In the genomic region with DNA sequence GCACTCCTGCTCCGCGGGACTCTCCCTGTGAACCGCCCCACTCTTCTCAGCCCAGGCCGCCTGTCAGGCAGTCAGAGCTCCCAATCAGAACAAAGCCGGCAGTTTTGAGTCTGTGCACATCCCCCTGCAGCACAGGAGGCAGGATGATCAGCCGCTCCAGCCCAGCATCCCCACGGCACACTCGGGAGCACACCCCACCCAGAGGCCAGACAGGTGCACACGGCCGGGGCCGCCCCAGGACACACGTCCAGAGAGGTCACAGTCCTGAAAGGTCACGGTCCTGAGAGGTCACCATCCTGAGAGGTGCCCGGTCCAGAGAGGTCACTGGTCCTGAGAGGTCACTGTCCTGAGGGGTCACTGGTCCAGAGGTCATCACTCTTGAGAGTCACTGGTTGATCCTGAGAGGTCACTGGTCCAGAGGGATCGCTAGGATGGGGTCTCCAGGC, we compare ENCODE assay signal across 25 cellular contexts. TPM values are rescaled to one million over a fixed set of nuclear protein-coding genes. Genes with fewer than 3 reads are reported as not detected.
DNase-seq lines count a peak whose midpoint lies in the region; ATAC-seq, FAIRE-seq and TF ChIP-seq lines count a peak whose summit lies in the region.
"Had no signal": no experiment of that assay in that cellular context is flagged by ENCODE, and none has a peak within 500 bp of the region (broad histone marks: within the 10 kb centered on the region; RNA-seq: fewer than 3 reads in every experiment).

No MANE protein-coding gene starts in this region.

- H3K27ac Mint-ChIP-seq in endodermal cell: no peak overlapping the region
- H3K27ac Mint-ChIP-seq: activated naive CD8-positive, alpha-beta T cell treated with anti-CD3 and anti-CD28 coated beads, Interleukin-2, amount 50 U/mL, for 24 hours; activated T-helper 2 cell treated with anti-CD3 and anti-CD28 coated beads, Interferon-gamma antibody, Interleukin-2, Interleukin-4, amounts not matched to agents 10 μg/mL and 5 μg/mL and 100 μg/mL, durations not matched to agents 14 hours and 24 hours and 36 hours; CD8-positive, alpha-beta T cell had no signal

- TF ChIP-seq CTCF in endodermal cell (conservative IDR thresholded peaks at IDR 0.05) (no peak), omental fat pad (IDR thresholded peaks at IDR 0.05) (no peak)

- peaks cover 39% of the 10 kb centered on the region for H3K27me3 ChIP-seq in endodermal cell (ENCODE audit: control insufficient read depth, insufficient read depth, low read length, poor library complexity, severe bottlenecking)
- H3K27me3 ChIP-seq: body of pancreas, thyroid gland had no signal

- no peak for TF ChIP-seq POLR2A in GM12892 (IDR thresholded peaks at IDR 0.05; ENCODE audit: low read depth, low read length)

- H3K9me3 Mint-ChIP-seq in endodermal cell: no peaks in the 10 kb centered on the region
- H3K9me3 Mint-ChIP-seq: activated naive CD8-positive, alpha-beta T cell treated with anti-CD3 and anti-CD28 coated beads, Interleukin-2, amount 50 U/mL, for 24 hours; activated T-helper 2 cell treated with anti-CD3 and anti-CD28 coated beads, Interferon-gamma antibody, Interleukin-2, Interleukin-4, amounts not matched to agents 10 μg/mL and 5 μg/mL and 100 μg/mL, durations not matched to agents 14 hours and 24 hours and 36 hours; CD8-positive, alpha-beta T cell had no signal

- H3K27ac ChIP-seq in endodermal cell (ENCODE audit: low read depth, low read length): no peak overlapping the region
- H3K27ac ChIP-seq: 22Rv1, body of pancreas, KMS-11, thyroid gland had no signal

- H3K9me3 ChIP-seq in endodermal cell (ENCODE audit: control insufficient read depth, low read length): no peaks in the 10 kb centered on the region
- H3K9me3 ChIP-seq: body of pancreas, thyroid gland had no signal

- H3K27me3 Mint-ChIP-seq in endodermal cell (ENCODE audit: insufficient read depth): peaks cover 48% of the 10 kb centered on the region

- H3K36me3 Mint-ChIP-seq in endodermal cell (ENCODE audit: low read depth): no peaks in the 10 kb centered on the region
- H3K36me3 Mint-ChIP-seq: CD8-positive, alpha-beta T cell had no signal

- no peak overlapping the region for H3K4me3 ChIP-seq in endodermal cell (ENCODE audit: low read length)
- H3K4me3 ChIP-seq: body of pancreas, smooth muscle cell, thyroid gland had no signal

- no peaks in the 10 kb centered on the region for H3K4me1 Mint-ChIP-seq in endodermal cell
- H3K4me1 Mint-ChIP-seq: activated naive CD8-positive, alpha-beta T cell treated with anti-CD3 and anti-CD28 coated beads, Interleukin-2, amount 50 U/mL, for 24 hours had no signal

- DNase-seq in activated CD4-positive, CD25-positive, alpha-beta regulatory T cell treated with anti-CD3 and anti-CD28 coated beads, Interleukin-2, amount 50 U/mL, for 72 hours: peak; percentile 28
- peak; percentile 6 for DNase-seq in GM12892 (ENCODE audit: insufficient read length)
- peak; percentile 35 for DNase-seq in endodermal cell
- peak; percentile 2 for DNase-seq in omental fat pad (ENCODE audit: low spot score)
- no peak for DNase-seq in SHP77 treated with DMSO at 0.1 percent for 48 hours (lab: John Stamatoyannopoulos, UW)
- DNase-seq in NCI-H446 treated with DMSO at 0.1 percent for 48 hours (lab: John Stamatoyannopoulos, UW): no peak
- DNase-seq in DMS 273 treated with DMSO at 0.1 percent for 48 hours (lab: John Stamatoyannopoulos, UW): no peak
- DNase-seq: activated CD4-positive, CD25-positive, alpha-beta regulatory T cell; activated naive CD8-positive, alpha-beta T cell treated with anti-CD3 and anti-CD28 coated beads, Interleukin-2, amount 50 U/mL, for 24 hours; DMS53; NCI-H1694; NCI-H2171 treated with DMSO at 0.1 percent for 48 hours; stimulated activated CD4-positive, alpha-beta T cell treated with anti-CD3 and anti-CD28 coated beads, Interleukin-2, amount 100 ng/mL, for 48 hours; stimulated activated naive CD4-positive, alpha-beta T cell treated with Interleukin-2 at 50 U/mL for 16 hours; T1000; thyroid gland had no signal

- no peak for ATAC-seq in activated CD4-positive, CD25-positive, alpha-beta regulatory T cell treated with anti-CD3 and anti-CD28 coated beads, Interleukin-2, amount 50 U/mL, for 24 hours
- ATAC-seq in omental fat pad (ENCODE audit: low FRiP score): no peak
- ATAC-seq: activated naive CD8-positive, alpha-beta T cell treated with anti-CD3 and anti-CD28 coated beads, Interleukin-2, amount 50 U/mL, for 24 hours; body of pancreas; CD8-positive, alpha-beta T cell had no signal

- FAIRE-seq in GM12892 (lab: Jason Lieb, UNC): no peak
- FAIRE-seq: colon, endometrium had no signal

- no peak overlapping the region for H3K4me3 Mint-ChIP-seq in endodermal cell
- H3K4me3 Mint-ChIP-seq: activated naive CD8-positive, alpha-beta T cell treated with anti-CD3 and anti-CD28 coated beads, Interleukin-2, amount 50 U/mL, for 24 hours; CD8-positive, alpha-beta T cell had no signal

- WGBS in endodermal cell (ENCODE audit: insufficient coverage in 1 of 2, insufficient read length in 1 of 2), 2 experiments: 86 to 91% methylated on average over 10 to 15 of the region's 15 CpGs

- no peaks in the 10 kb centered on the region for H3K4me1 ChIP-seq in endodermal cell (ENCODE audit: control insufficient read depth, insufficient read depth, low read length)
- H3K4me1 ChIP-seq: body of pancreas, thyroid gland had no signal

- no peak overlapping the region for H3K9ac ChIP-seq in endodermal cell (ENCODE audit: extremely low read depth, low read length, poor library complexity, severe bottlenecking)
- H3K9ac ChIP-seq: KMS-11 had no signal

- H3K36me3 ChIP-seq in endodermal cell (ENCODE audit: control insufficient read depth, insufficient read depth, low read length): no peaks in the 10 kb centered on the region
- H3K36me3 ChIP-seq: thyroid gland had no signal

RNA-seq across cellular contexts. Expression of a gene that starts 8.4 kb away (rescaled TPM):
- 0.40 TPM for polyA plus RNA-seq in GM12892 (2012; ENCODE audit: missing spikeins)
- total RNA-seq in endodermal cell (under 1 TPM; 0.22 to 0.70 TPM), omental fat pad (1 to 10 TPM; 3.9 to 7.8 (median 5.5) TPM)
- polyA plus RNA-seq in endodermal cell (2013, experiment 1 of 2): 2.0 TPM
- 1.5 TPM for polyA plus RNA-seq in endodermal cell (2013, experiment 2 of 2)
- total RNA-seq: smooth muscle cell had no signal
- polyA plus RNA-seq: smooth muscle cell had no signal

Comparison
In these comparisons a context has a peak if more than half of its experiments do, and no peak if none do; other contexts are left out.
1. DNase-seq: peak in activated CD4-positive, CD25-positive, alpha-beta regulatory T cell treated with anti-CD3 and anti-CD28 coated beads, Interleukin-2, amount 50 U/mL, for 72 hours (single experiment), GM12892 (single experiment), endodermal cell (single experiment) and omental fat pad (single experiment); none in SHP77 treated with DMSO at 0.1 percent for 48 hours (single experiment), NCI-H446 treated with DMSO at 0.1 percent for 48 hours (single experiment) and DMS 273 treated with DMSO at 0.1 percent for 48 hours (single experiment).